25 cellular contexts compared by ENCODE assay signal in genomic region chr9:69771775-69772418, GRCh38. TPM values are rescaled to one million over a fixed set of nuclear protein-coding genes. Genes with fewer than 3 reads are reported as not detected.
DNase-seq lines count a peak whose midpoint lies in the region; ATAC-seq, FAIRE-seq and TF ChIP-seq lines count a peak whose summit lies in the region.
"Had no signal": no experiment of that assay in that cellular context is flagged by ENCODE, and none has a peak within 500 bp of the region (broad histone marks: within the 10 kb centered on the region; RNA-seq: fewer than 3 reads in every experiment).

No MANE protein-coding gene starts in this region.

- peaks cover 3% of the 10 kb centered on the region for H3K4me1 Mint-ChIP-seq in osteocyte (ENCODE audit: unreplicated experiment)
- H3K4me1 Mint-ChIP-seq: H9; IgD-negative memory B cell; naive B cell; stimulated activated naive CD8-positive, alpha-beta T cell treated with anti-CD3 and anti-CD28 coated beads, Interleukin-15, amount 100 ng/mL, for 72 hours had no signal

- no peak overlapping the region for H3K27ac Mint-ChIP-seq in osteocyte (ENCODE audit: unreplicated experiment)
- H3K27ac Mint-ChIP-seq: CD14-positive monocyte; H9; IgD-negative memory B cell; stimulated activated naive CD8-positive, alpha-beta T cell treated with anti-CD3 and anti-CD28 coated beads, Interleukin-15, amount 100 ng/mL, for 72 hours; T-helper 17 cell had no signal

- H3K4me3 Mint-ChIP-seq in osteocyte (ENCODE audit: unreplicated experiment) = no peak overlapping the region
- H3K4me3 Mint-ChIP-seq: CD14-positive monocyte; H9; IgD-negative memory B cell; naive B cell; stimulated activated naive CD8-positive, alpha-beta T cell treated with anti-CD3 and anti-CD28 coated beads, Interleukin-15, amount 100 ng/mL, for 72 hours; T-helper 17 cell had no signal

- H3K36me3 Mint-ChIP-seq in osteocyte (ENCODE audit: unreplicated experiment) = no peaks in the 10 kb centered on the region
- H3K36me3 Mint-ChIP-seq: CD14-positive monocyte, IgD-negative memory B cell, naive B cell had no signal

- no peaks in the 10 kb centered on the region for H3K9me3 Mint-ChIP-seq in osteocyte (ENCODE audit: unreplicated experiment)
- H3K9me3 Mint-ChIP-seq: CD14-positive monocyte; stimulated activated naive CD8-positive, alpha-beta T cell treated with anti-CD3 and anti-CD28 coated beads, Interleukin-15, amount 100 ng/mL, for 72 hours had no signal

- no peak for FAIRE-seq in GM12891 (lab: Jason Lieb, UNC)

- H3K27me3 Mint-ChIP-seq in osteocyte (ENCODE audit: unreplicated experiment) = peaks cover 3% of the 10 kb centered on the region
- H3K27me3 Mint-ChIP-seq: IgD-negative memory B cell; stimulated activated naive CD8-positive, alpha-beta T cell treated with anti-CD3 and anti-CD28 coated beads, Interleukin-15, amount 100 ng/mL, for 72 hours had no signal

- no peak for TF ChIP-seq POLR2A in GM12891 (IDR thresholded peaks at IDR 0.05; ENCODE audit: low read depth, low read length)

- no peak overlapping the region for H3K4me3 ChIP-seq in epithelial cell of proximal tubule (ENCODE audit: low read depth, low read length)
- H3K4me3 ChIP-seq in retinal pigment epithelial cell (ENCODE audit: low read length) = no peak overlapping the region
- H3K4me3 ChIP-seq: ascending aorta, dorsolateral prefrontal cortex, left ventricle myocardium inferior, vagina had no signal

- DNase-seq in Ammon's horn (ENCODE audit: low spot score) (peak; percentile 29), OCI-M1 (lab: John Stamatoyannopoulos, UW) (peak; percentile 28), epithelial cell of proximal tubule (ENCODE audit: low read depth) (peak; percentile 44), retinal pigment epithelial cell (ENCODE audit: low read depth) (peak; percentile 36), GM12891 (ENCODE audit: insufficient read length, low spot score) (no peak), osteocyte (ENCODE audit: extremely low spot score, unreplicated experiment) (no peak)
- DNase-seq in stimulated activated CD4-positive, alpha-beta T cell treated with anti-CD3 and anti-CD28 coated beads, Interleukin-4, amount 100 ng/mL, for 24 hours = no peak
- DNase-seq: activated CD4-positive, CD25-positive, alpha-beta regulatory T cell; activated effector memory CD4-positive, alpha-beta T cell treated with Interleukin-2 at 50 U/mL for 16 hours; dorsolateral prefrontal cortex; H9; left ventricle myocardium inferior; naive B cell; NCI-H1092; NCI-H2171; NK-92 treated with Interleukin-12 subunit alpha and Interleukin-12 subunit beta, amount 100 ng/mL, for 24 hours; SHP77; stimulated activated naive CD8-positive, alpha-beta T cell treated with anti-CD3 and anti-CD28 coated beads, Interleukin-15, amount 100 ng/mL, for 72 hours; T-helper 17 cell had no signal

- ATAC-seq in HG03196 (IDR thresholded peaks at IDR 0.05; ENCODE audit: unreplicated experiment) = no peak
- ATAC-seq: foreskin keratinocyte; stimulated activated naive CD8-positive, alpha-beta T cell treated with anti-CD3 and anti-CD28 coated beads, Interleukin-15, amount 100 ng/mL, for 72 hours; T-helper 17 cell had no signal

- TF ChIP-seq CTCF in epithelial cell of proximal tubule (conservative IDR thresholded peaks at IDR 0.05; ENCODE audit: low read depth, low read length) (no peak), retinal pigment epithelial cell (conservative IDR thresholded peaks at IDR 0.05; ENCODE audit: low read depth, low read length) (no peak), osteocyte (IDR thresholded peaks at IDR 0.05) (no peak)

TF ChIP-seq in GM12891, 5 proteins besides CTCF, POLR2A, EP300 and RAD21:
- TF ChIP-seq POU2F2 (IDR thresholded peaks at IDR 0.05; ENCODE audit: low read depth, low read length) = no peak
- no peak for TF ChIP-seq PAX5 (IDR thresholded peaks at IDR 0.05; ENCODE audit: insufficient read depth, low read length, severe bottlenecking)
- no peak for TF ChIP-seq POLR2AphosphoS5 (IDR thresholded peaks at IDR 0.05; ENCODE audit: low read depth, low read length)
- no peak for TF ChIP-seq TAF1 (IDR thresholded peaks at IDR 0.05; ENCODE audit: low read depth, low read length)
- no peak for TF ChIP-seq SPI1 (IDR thresholded peaks at IDR 0.05; ENCODE audit: low read depth, low read length)

RNA-seq across cellular contexts. Expression of gene PTAR1, which starts 12.1 kb away (rescaled TPM):
- total RNA-seq in epithelial cell of proximal tubule (26.6 and 32.4 TPM in 2 replicates), osteocyte (48.8 and 55.5 TPM in 2 replicates)
- polyA plus RNA-seq in GM12891 (2012; ENCODE audit: low read depth, missing spikeins) = 6.0 TPM

RNA-seq across cellular contexts. Expression of gene CFAP95, which starts 48.7 kb away (rescaled TPM):
- total RNA-seq in epithelial cell of proximal tubule = 0.63 TPM in 1 of 2 replicates, not detected in the other
- not detected for polyA plus RNA-seq in GM12891 (2012; ENCODE audit: low read depth, missing spikeins)
- not detected in 2 replicates for total RNA-seq in osteocyte
- total RNA-seq: ascending aorta, foreskin keratinocyte, left ventricle myocardium inferior, T-helper 17 cell, vagina had no signal
- polyA plus RNA-seq: CD14-positive monocyte, foreskin keratinocyte, IgD-negative memory B cell had no signal

Comparison
In these comparisons a context has a peak if more than half of its experiments do, and no peak if none do; other contexts are left out.
1. DNase-seq: peak in Ammon's horn (single experiment), OCI-M1 (single experiment), epithelial cell of proximal tubule (single experiment) and retinal pigment epithelial cell (single experiment); none in GM12891 (single experiment), stimulated activated CD4-positive, alpha-beta T cell treated with anti-CD3 and anti-CD28 coated beads, Interleukin-4, amount 100 ng/mL, for 24 hours (single experiment) and osteocyte (single experiment).